2 cellular contexts compared by ENCODE assay signal in the genomic region with DNA sequence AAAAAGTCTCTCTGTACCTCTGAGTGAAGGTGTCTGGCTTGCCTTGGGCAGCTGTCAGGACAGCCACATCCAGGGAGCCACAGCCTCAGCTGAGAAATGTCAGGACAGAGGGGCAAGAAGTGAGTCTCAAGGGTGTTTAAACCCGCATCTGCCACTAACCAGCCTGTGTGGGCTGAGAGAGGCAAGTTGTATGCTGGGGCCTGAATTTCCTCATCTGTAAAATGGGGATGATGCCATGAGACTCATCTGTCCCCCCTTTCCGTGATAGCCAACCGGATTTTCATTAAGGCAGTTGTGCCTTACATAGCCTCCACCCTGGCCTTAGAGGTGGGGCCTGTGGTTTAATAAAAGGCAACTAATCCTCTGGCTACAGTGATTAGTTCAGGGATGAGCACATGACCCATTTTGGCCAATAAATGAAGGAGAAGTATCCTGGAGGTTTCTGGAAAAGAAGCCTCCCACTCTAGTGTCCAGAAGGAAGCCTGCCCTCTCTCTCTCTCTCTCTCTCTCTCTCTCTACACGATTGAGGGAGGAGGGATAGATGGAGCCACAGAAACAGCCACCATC.
TF ChIP-seq lines count a peak whose summit lies in the region.

No MANE protein-coding gene starts in this region.

TF ChIP-seq in HEK293, 187 proteins besides CTCF, POLR2A, EP300 and RAD21:
- TF ChIP-seq, protein P1, sequence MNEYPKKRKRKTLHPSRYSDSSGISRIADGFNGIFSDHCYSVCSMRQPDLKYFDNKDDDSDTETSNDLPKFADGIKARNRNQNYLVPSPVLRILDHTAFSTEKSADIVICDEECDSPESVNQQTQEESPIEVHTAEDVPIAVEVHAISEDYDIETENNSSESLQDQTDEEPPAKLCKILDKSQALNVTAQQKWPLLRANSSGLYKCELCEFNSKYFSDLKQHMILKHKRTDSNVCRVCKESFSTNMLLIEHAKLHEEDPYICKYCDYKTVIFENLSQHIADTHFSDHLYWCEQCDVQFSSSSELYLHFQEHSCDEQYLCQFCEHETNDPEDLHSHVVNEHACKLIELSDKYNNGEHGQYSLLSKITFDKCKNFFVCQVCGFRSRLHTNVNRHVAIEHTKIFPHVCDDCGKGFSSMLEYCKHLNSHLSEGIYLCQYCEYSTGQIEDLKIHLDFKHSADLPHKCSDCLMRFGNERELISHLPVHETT (tag by site-specific recombination; IDR thresholded peaks at IDR 0.05), result no peak
- TF ChIP-seq ZNF529 (tag by site-specific recombination; IDR thresholded peaks at IDR 0.05; ENCODE audit: insufficient replicate concordance) (no peak), ZNF596 (tag by site-specific recombination; IDR thresholded peaks at IDR 0.05) (peak; percentile 68)

TF ChIP-seq in K562, 482 proteins besides CTCF, POLR2A, EP300 and RAD21:
- TF ChIP-seq, protein P2, sequence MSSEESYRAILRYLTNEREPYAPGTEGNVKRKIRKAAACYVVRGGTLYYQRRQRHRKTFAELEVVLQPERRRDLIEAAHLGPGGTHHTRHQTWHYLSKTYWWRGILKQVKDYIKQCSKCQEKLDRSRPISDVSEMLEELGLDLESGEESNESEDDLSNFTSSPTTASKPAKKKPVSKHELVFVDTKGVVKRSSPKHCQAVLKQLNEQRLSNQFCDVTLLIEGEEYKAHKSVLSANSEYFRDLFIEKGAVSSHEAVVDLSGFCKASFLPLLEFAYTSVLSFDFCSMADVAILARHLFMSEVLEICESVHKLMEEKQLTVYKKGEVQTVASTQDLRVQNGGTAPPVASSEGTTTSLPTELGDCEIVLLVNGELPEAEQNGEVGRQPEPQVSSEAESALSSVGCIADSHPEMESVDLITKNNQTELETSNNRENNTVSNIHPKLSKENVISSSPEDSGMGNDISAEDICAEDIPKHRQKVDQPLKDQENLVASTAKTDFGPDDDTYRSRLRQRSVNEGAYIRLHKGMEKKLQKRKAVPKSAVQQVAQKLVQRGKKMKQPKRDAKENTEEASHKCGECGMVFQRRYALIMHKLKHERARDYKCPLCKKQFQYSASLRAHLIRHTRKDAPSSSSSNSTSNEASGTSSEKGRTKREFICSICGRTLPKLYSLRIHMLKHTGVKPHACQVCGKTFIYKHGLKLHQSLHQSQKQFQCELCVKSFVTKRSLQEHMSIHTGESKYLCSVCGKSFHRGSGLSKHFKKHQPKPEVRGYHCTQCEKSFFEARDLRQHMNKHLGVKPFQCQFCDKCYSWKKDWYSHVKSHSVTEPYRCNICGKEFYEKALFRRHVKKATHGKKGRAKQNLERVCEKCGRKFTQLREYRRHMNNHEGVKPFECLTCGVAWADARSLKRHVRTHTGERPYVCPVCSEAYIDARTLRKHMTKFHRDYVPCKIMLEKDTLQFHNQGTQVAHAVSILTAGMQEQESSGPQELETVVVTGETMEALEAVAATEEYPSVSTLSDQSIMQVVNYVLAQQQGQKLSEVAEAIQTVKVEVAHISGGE (CRISPR knock-in tag; IDR thresholded peaks at IDR 0.05), result peak in 1 of 3 experiments; percentile 91; a peak in 2 of 6 replicates
- TF ChIP-seq EP400 (IDR thresholded peaks at IDR 0.05), result no peak
- TF ChIP-seq, protein P3, sequence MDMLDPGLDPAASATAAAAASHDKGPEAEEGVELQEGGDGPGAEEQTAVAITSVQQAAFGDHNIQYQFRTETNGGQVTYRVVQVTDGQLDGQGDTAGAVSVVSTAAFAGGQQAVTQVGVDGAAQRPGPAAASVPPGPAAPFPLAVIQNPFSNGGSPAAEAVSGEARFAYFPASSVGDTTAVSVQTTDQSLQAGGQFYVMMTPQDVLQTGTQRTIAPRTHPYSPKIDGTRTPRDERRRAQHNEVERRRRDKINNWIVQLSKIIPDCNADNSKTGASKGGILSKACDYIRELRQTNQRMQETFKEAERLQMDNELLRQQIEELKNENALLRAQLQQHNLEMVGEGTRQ (CRISPR knock-in tag; IDR thresholded peaks at IDR 0.05), result peak; percentile 39; the same call in 1 of the 2 replicates
